Comparison of ENCODE assay signal across 24 cellular contexts in the genomic region with DNA sequence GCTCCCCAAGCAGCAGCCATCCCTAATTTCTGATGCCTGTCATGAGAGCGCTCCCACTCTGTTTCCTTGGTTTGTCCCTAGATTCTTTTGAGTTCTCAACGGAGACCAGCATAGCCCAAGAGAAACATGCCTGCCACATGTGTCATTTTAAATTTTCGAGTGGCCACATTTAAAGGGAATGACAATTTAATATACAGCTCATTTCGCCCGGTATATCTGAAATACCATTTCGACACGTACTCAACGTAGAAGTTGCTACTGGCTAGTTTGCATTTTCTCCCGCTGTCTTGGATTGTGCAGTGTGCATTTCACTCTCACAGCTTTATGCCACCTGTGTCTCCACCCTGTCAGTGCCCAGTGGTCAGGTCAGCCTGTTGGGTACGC. TPM values are rescaled to one million over a fixed set of nuclear protein-coding genes. Genes with fewer than 3 reads are reported as not detected.
A peak's percentile ranks its signal among the peaks of the same experiment; 100 is the strongest.
DNase-seq lines count a peak whose midpoint lies in the region; ATAC-seq, FAIRE-seq and TF ChIP-seq lines count a peak whose summit lies in the region.
"Had no signal": no experiment of that assay in that cellular context is flagged by ENCODE, and none has a peak within 500 bp of the region (broad histone marks: within the 10 kb centered on the region; RNA-seq: fewer than 3 reads in every experiment).

No MANE protein-coding gene starts in this region.

- H3K79me2 ChIP-seq in GM12878 (ENCODE audit: control insufficient read depth, insufficient read depth, low read length): peaks cover 69% of the 10 kb centered on the region

- peak overlapping the region; percentile 59 to 97 (median 85) for H3K4me2 ChIP-seq in BLaER1 treated with 17β-estradiol and CSF1 and Interleukin-3, amounts not matched to agents 10 nM and 100 nM
- peak overlapping the region; percentile 98 for H3K4me2 ChIP-seq in GM12878 (ENCODE audit: control insufficient read depth, insufficient read depth)

- intact Hi-C loops in GM12878 (cut with micrococcal nuclease; ENCODE audit: unreplicated experiment): loop anchor here (2.0 kb wide), 1 partner anchor 20 kb away; the partner anchor contains the start of gene LPCAT1
- intact Hi-C loops in left cardiac atrium (cut with DNase I): no loop called here

- H2AFZ ChIP-seq in GM12878 (ENCODE audit: control insufficient read depth, low read depth, low read length): no peak overlapping the region
- H2AFZ ChIP-seq: parathyroid adenoma had no signal

- in situ Hi-C loops in GM12878 (cut with MboI): no loop called here

- TF ChIP-seq CTCF in GM12878 (IDR thresholded peaks at IDR 0.05 in 2 of 3, conservative IDR thresholded peaks at IDR 0.05 in 1 of 3; ENCODE audit: control insufficient read depth in 2 of 3, extremely low read depth in 1 of 3, insufficient read depth in 1 of 3, low read depth in 3 of 3, low read length in 3 of 3) (no peak), neutrophil (IDR thresholded peaks at IDR 0.05) (no peak), right atrium auricular region (IDR thresholded peaks at IDR 0.05) (no peak)

- SMC1A ChIA-PET in GM12878 (lab: Charles Lee; ENCODE audit: uncharacterized antibody, unreplicated experiment): interaction anchor here (0.7 to 4.0 kb wide), 12 partner anchors 8 to 93 kb away, joined by 3 to 60 read pairs (median 8); no protein-coding TSS in a partner anchor

- POLR2A ChIA-PET in GM12878 (lab: Charles Lee): interaction anchor here (1.1 to 3.7 kb wide), 8 partner anchors 10 to 34 kb away, joined by 3 to 29 read pairs (median 8); partner anchors contain the start of gene LPCAT1

- no peaks in the 10 kb centered on the region for H3K27me3 ChIP-seq in BLaER1 treated with 17β-estradiol and CSF1 and Interleukin-3, amounts not matched to agents 10 nM and 100 nM
- H3K27me3 ChIP-seq in GM12878 (replicated peaks in 1 of 2; ENCODE audit: control insufficient read depth in 2 of 2, insufficient read depth in 2 of 2, low read length in 1 of 2) (no peaks in the 10 kb centered on the region), neutrophil (no peaks in the 10 kb centered on the region), right atrium auricular region (no peaks in the 10 kb centered on the region)
- H3K27me3 ChIP-seq: breast epithelium, SJSA1, tibial nerve had no signal

- CTCF ChIA-PET in GM12878 (lab: Yijun Ruan, JAX): interaction anchor here (0.6 to 3.5 kb wide), 17 partner anchors 10 to 158 kb away, joined by 3 to 37 read pairs (median 5); partner anchors contain the start of gene CLPTM1L

- H3K36me3 ChIP-seq in BLaER1 treated with 17β-estradiol and CSF1 and Interleukin-3, amounts not matched to agents 10 nM and 100 nM: peaks cover 4 to 39% (median 28%) of the 10 kb centered on the region in 11 experiments; a peak in 21 of 22 replicates
- H3K36me3 ChIP-seq in GM12878 (ENCODE audit: control insufficient read depth in 2 of 2, insufficient read depth in 2 of 2, low read length in 1 of 2) (peaks cover 6 to 31% of the 10 kb centered on the region in 2 experiments), neutrophil (peaks cover 26% of the 10 kb centered on the region), right atrium auricular region (no peaks in the 10 kb centered on the region)
- H3K36me3 ChIP-seq: breast epithelium, tibial nerve had no signal

- no peak for TF ChIP-seq RAD21 in GM12878 (IDR thresholded peaks at IDR 0.05; ENCODE audit: insufficient read depth, low read depth, low read length)

- no peak for TF ChIP-seq EP300 in GM12878 (IDR thresholded peaks at IDR 0.05; ENCODE audit: borderline replicate concordance in 1 of 2, control insufficient read depth in 1 of 2, low read depth in 2 of 2, low read length in 2 of 2)

- H4K20me1 ChIP-seq in BLaER1 treated with 17β-estradiol and CSF1 and Interleukin-3, amounts not matched to agents 10 nM and 100 nM: peaks cover 60 to 100% (median 100%) of the 10 kb centered on the region in 11 experiments
- H4K20me1 ChIP-seq in GM12878 (ENCODE audit: control insufficient read depth, insufficient read depth): no peaks in the 10 kb centered on the region

- FAIRE-seq in GM12878 (lab: Jason Lieb, UNC): no peak

- no peak for DNase-seq in GM12878 (ENCODE audit: low read depth, low spot score)
- no peak for DNase-seq in middle frontal gyrus (ENCODE audit: extremely low spot score, low spot score)
- DNase-seq in left cardiac atrium: no peak
- no peak for DNase-seq in right atrium auricular region (ENCODE audit: low spot score)
- DNase-seq: ACHN; activated CD4-positive, CD25-positive, alpha-beta regulatory T cell treated with anti-CD3 and anti-CD28 coated beads, Interleukin-2, amount 50 U/mL, for 72 hours; COR-L47; dermis blood vessel endothelial cell; foreskin melanocyte; HFFc6; NCI-H1417; NCI-H774; T1000 had no signal

- BruUV-seq in GM12878 (replicated peaks; lab: Mats Ljungman, UMichigan): no TSS peak

- H3K27ac ChIP-seq in BLaER1 treated with 17β-estradiol and CSF1 and Interleukin-3, amounts not matched to agents 10 nM and 100 nM: peak overlapping the region in 6 of 11 experiments; percentile 5 to 88 (median 64); a peak in 9 of 22 replicates
- peak overlapping the region; percentile 93 for H3K27ac ChIP-seq in GM12878 (ENCODE audit: control insufficient read depth, insufficient read depth)
- peak overlapping the region; percentile 99 for H3K27ac ChIP-seq in neutrophil
- no peak overlapping the region for H3K27ac ChIP-seq in right atrium auricular region
- H3K27ac ChIP-seq: breast epithelium, epithelial cell of prostate, parathyroid adenoma, SJSA1 had no signal

- TF ChIP-seq POLR2A in GM15510 (IDR thresholded peaks at IDR 0.05; ENCODE audit: borderline replicate concordance, extremely low read depth, insufficient read length): peak; percentile 11
- no peak for TF ChIP-seq POLR2A in GM12878 (IDR thresholded peaks at IDR 0.05; ENCODE audit: low read depth, low read length)

- RAD21 ChIA-PET in GM12878 (lab: Charles Lee; ENCODE audit: unreplicated experiment): interaction anchor here (1.0 to 3.2 kb wide), 8 partner anchors 12 to 33 kb away, joined by 5 to 36 read pairs (median 14); no protein-coding TSS in a partner anchor

- 76% methylated on average over 10 of the region's 10 CpGs for WGBS in GM12878 (ENCODE audit: insufficient coverage, insufficient replicate concordance, low lambda C conversion rate, missing lambda C conversion rate)

- peak overlapping the region in 5 of 11 experiments; percentile 10 to 78 (median 60); a peak in 7 of 22 replicates for H3K9ac ChIP-seq in BLaER1 treated with 17β-estradiol and CSF1 and Interleukin-3, amounts not matched to agents 10 nM and 100 nM
- no peak overlapping the region; the same call in 1 of the 2 replicates for H3K9ac ChIP-seq in GM12878 (ENCODE audit: control insufficient read depth, insufficient read depth, low read length)
- H3K9ac ChIP-seq: parathyroid adenoma had no signal

- H3K9me3 ChIP-seq in BLaER1 treated with 17β-estradiol and CSF1 and Interleukin-3, amounts not matched to agents 10 nM and 100 nM (replicated peaks in 1 of 11): no peaks in the 10 kb centered on the region
- H3K9me3 ChIP-seq in GM12878 (replicated peaks; ENCODE audit: control insufficient read depth, insufficient read depth, low read length): no peaks in the 10 kb centered on the region
- H3K9me3 ChIP-seq in neutrophil: no peaks in the 10 kb centered on the region
- H3K9me3 ChIP-seq in right atrium auricular region: no peaks in the 10 kb centered on the region
- H3K9me3 ChIP-seq: breast epithelium, tibial nerve had no signal

- H3K4me3 ChIP-seq in BLaER1 treated with 17β-estradiol and CSF1 and Interleukin-3, amounts not matched to agents 10 nM and 100 nM: peak overlapping the region in 2 of 10 experiments; percentile 22 to 33; a peak in 2 of 20 replicates
- peak overlapping the region; percentile 55; the same call in 1 of the 2 replicates for H3K4me3 ChIP-seq in GM12878
- H3K4me3 ChIP-seq in neutrophil (ENCODE audit: low read depth in 1 of 2, low read length in 1 of 2): peak overlapping the region; percentile 32 to 54
- no peak overlapping the region for H3K4me3 ChIP-seq in right atrium auricular region
- H3K4me3 ChIP-seq: breast epithelium, SJSA1, skin epidermis had no signal

- H3K4me1 ChIP-seq in BLaER1 treated with 17β-estradiol and CSF1 and Interleukin-3, amounts not matched to agents 10 nM and 100 nM: peaks cover 90 to 100% (median 96%) of the 10 kb centered on the region in 10 experiments
- H3K4me1 ChIP-seq in GM12878 (ENCODE audit: control insufficient read depth, insufficient read depth, low read length) (peaks cover 88% of the 10 kb centered on the region), neutrophil (ENCODE audit: control insufficient read depth in 1 of 2, insufficient read depth in 1 of 2, low read depth in 1 of 2, low read length in 1 of 2) (peaks cover 85 to 98% of the 10 kb centered on the region in 2 experiments), right atrium auricular region (peaks cover 0 to 39% of the 10 kb centered on the region in 2 donors)
- H3K4me1 ChIP-seq: breast epithelium, parathyroid adenoma, SJSA1 had no signal

- no peak for ATAC-seq in GM12878
- ATAC-seq in HG02840 (IDR thresholded peaks at IDR 0.05; ENCODE audit: low FRiP score, unreplicated experiment): no peak
- no peak for ATAC-seq in left cardiac atrium

RNA-seq across cellular contexts. Expression of gene LPCAT1, which starts 21.0 kb away (rescaled TPM):
- 365 and 373 TPM in 2 replicates for total RNA-seq in GM12878 (2013; cell fraction: nucleolus; rRNA removed)
- total RNA-seq in GM12878 (2014; rRNA removed) (67.6 and 74.7 TPM in 2 replicates), GM12878 (2014; rRNA removed; fragmentation: Illumina TruSeq; extraction: Trizol) (58.9 and 59.4 TPM in 2 replicates), GM12878 (2021) (109 TPM in 2 replicates), left cardiac atrium (10 to 100 TPM; 17.5 to 22.7 TPM), right atrium auricular region (10 to 100 TPM; 13.2 to 18.1 TPM)
- 26.1 TPM for polyA plus RNA-seq in GM12878 (2011; ENCODE audit: low read depth)
- polyA plus RNA-seq in GM12878 (2011; rRNA removed) (63.6 and 70.6 TPM in 2 replicates), GM12878 (2014; fragmentation: Illumina TruSeq; extraction: Trizol) (84.5 and 93.5 TPM in 2 replicates), GM12878 (2014; fragmentation: Nextera tagmentation; extraction: Ambion mirVana) (1 to 10 TPM; 2.3 to 7.0 TPM), GM12878 (2014; rRNA removed) (94.1 and 94.8 TPM in 2 replicates), GM12878 (2016; fragmentation: Nextera tagmentation; extraction: Ambion mirVana) (10 to 100 TPM; 60.2 to 82.4 TPM)
- polyA plus RNA-seq in GM12878 (2011; cell fraction: cytosol; rRNA removed): 70.3 and 92.5 TPM in 2 replicates
- polyA plus RNA-seq in GM12878 (2011; cell fraction: nucleus; rRNA removed): 197 and 246 TPM in 2 replicates
- polyA plus RNA-seq in GM12878 (2012): 41.3 and 58.7 TPM in 2 replicates
- polyA minus RNA-seq in GM12878 (2011; rRNA and poly(A)+ RNA removed): 43.1 and 54.4 TPM in 2 replicates
- polyA minus RNA-seq in GM12878 (2011; cell fraction: cytosol; rRNA and poly(A)+ RNA removed): 25.0 and 34.6 TPM in 2 replicates
- polyA minus RNA-seq in GM12878 (2011; cell fraction: nucleus; rRNA and poly(A)+ RNA removed): 71.8 and 93.6 TPM in 2 replicates

RNA-seq across cellular contexts. Expression of gene SLC6A3, which starts 57.5 kb away (rescaled TPM):
- total RNA-seq in GM12878 (2013; cell fraction: nucleolus; rRNA removed): not detected in 2 replicates
- total RNA-seq in GM12878 (2014; rRNA removed) (not detected in 2 replicates), GM12878 (2014; rRNA removed; fragmentation: Illumina TruSeq; extraction: Trizol) (not detected in 2 replicates), GM12878 (2021) (not detected in 2 replicates), left cardiac atrium (under 1 TPM in 1 of 2 donors, not detected in 1; 0.06 TPM), right atrium auricular region (under 1 TPM in 1 of 2 donors, not detected in 1; 0.16 TPM)
- not detected for polyA plus RNA-seq in GM12878 (2011; ENCODE audit: low read depth)
- polyA plus RNA-seq in GM12878 (2011; rRNA removed) (0.01 TPM in 1 of 2 replicates, not detected in the other), GM12878 (2014; fragmentation: Illumina TruSeq; extraction: Trizol) (not detected in 2 replicates), GM12878 (2014; fragmentation: Nextera tagmentation; extraction: Ambion mirVana) (not detected), GM12878 (2014; rRNA removed) (not detected in 2 replicates), GM12878 (2016; fragmentation: Nextera tagmentation; extraction: Ambion mirVana) (not detected)
- 0.05 TPM in 1 of 2 replicates, not detected in the other for polyA plus RNA-seq in GM12878 (2011; cell fraction: cytosol; rRNA removed)
- polyA plus RNA-seq in GM12878 (2011; cell fraction: nucleus; rRNA removed): not detected in 2 replicates
- 0.07 and 0.18 TPM in 2 replicates for polyA plus RNA-seq in GM12878 (2012)
- not detected in 2 replicates for polyA minus RNA-seq in GM12878 (2011; rRNA and poly(A)+ RNA removed)
- not detected in 2 replicates for polyA minus RNA-seq in GM12878 (2011; cell fraction: cytosol; rRNA and poly(A)+ RNA removed)
- not detected in 2 replicates for polyA minus RNA-seq in GM12878 (2011; cell fraction: nucleus; rRNA and poly(A)+ RNA removed)
- total RNA-seq: activated T-helper 2 cell treated with anti-CD3 and anti-CD28 coated beads, Interferon-gamma antibody, Interleukin-2, Interleukin-4, amounts not matched to agents 10 μg/mL and 5 μg/mL and 100 μg/mL, durations not matched to agents 14 hours and 24 hours and 36 hours; dermis blood vessel endothelial cell; HFFc6; SJSA1 had no signal

Comparison
In these comparisons a context has a peak if more than half of its experiments do, and no peak if none do; other contexts are left out.
1. H3K27ac ChIP-seq: peak in BLaER1 treated with 17β-estradiol and CSF1 and Interleukin-3, amounts not matched to agents 10 nM and 100 nM (6 of 11), GM12878 (single experiment) and neutrophil (single experiment); none in right atrium auricular region (0 of 2).
2. H3K4me3 ChIP-seq: peak in GM12878 (single experiment) and neutrophil (2 of 2); none in right atrium auricular region (0 of 2).